ENCODE assay signal across 29 cellular contexts in the genomic region with DNA sequence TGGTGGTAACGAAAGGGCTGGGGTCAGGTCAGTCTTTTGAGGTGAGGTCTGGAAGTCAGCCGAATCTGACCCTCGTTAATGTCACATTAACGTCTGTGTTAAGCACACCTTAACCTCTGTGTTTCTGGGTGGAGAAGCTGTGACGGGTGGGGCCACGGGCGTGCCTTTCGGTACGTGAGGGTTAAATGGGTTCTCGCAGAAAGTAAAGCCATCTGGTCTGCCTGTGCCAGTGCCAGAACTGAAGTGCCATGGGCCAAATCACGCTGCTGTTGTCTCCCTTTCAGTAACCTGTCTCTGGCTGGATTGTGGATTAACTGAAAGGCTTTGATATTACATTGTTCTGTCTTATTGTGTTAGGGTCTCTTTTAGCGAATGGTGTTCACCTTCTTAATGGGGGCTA. TPM values are rescaled to one million over a fixed set of nuclear protein-coding genes. Genes with fewer than 3 reads are reported as not detected.
A peak's percentile ranks its signal among the peaks of the same experiment; 100 is the strongest.
DNase-seq lines count a peak whose midpoint lies in the region; ATAC-seq and TF ChIP-seq lines count a peak whose summit lies in the region.
"Had no signal": no experiment of that assay in that cellular context is flagged by ENCODE, and none has a peak within 500 bp of the region (broad histone marks: within the 10 kb centered on the region; RNA-seq: fewer than 3 reads in every experiment).

No MANE protein-coding gene starts in this region.

- H3K27me3 Mint-ChIP-seq in stimulated activated naive B cell treated with anti-CD40 and anti-IgM and Interleukin-4, amounts not matched to agents 10 μg/mL and 1 μg/mL and 100 μg/mL, for 72 hours = no peaks in the 10 kb centered on the region
- H3K27me3 Mint-ChIP-seq: activated CD4-positive, alpha-beta memory T cell treated with anti-CD3 and anti-CD28 coated beads for 36 hours; activated naive CD4-positive, alpha-beta T cell treated with anti-CD3 and anti-CD28 coated beads, Interleukin-2, amount 50 U/mL, for 24 hours; CD4-positive, CD25-positive, alpha-beta regulatory T cell; IgD-negative memory B cell; stimulated activated memory B cell treated with anti-CD40 and anti-IgM and Interleukin-4, amounts not matched to agents 10 μg/mL and 1 μg/mL and 100 μg/mL, for 72 hours had no signal

- no peak overlapping the region for H3K27ac Mint-ChIP-seq in stimulated activated naive B cell treated with anti-CD40 and anti-IgM and Interleukin-4, amounts not matched to agents 10 μg/mL and 1 μg/mL and 100 μg/mL, for 72 hours
- H3K27ac Mint-ChIP-seq: activated CD4-positive, alpha-beta memory T cell treated with anti-CD3 and anti-CD28 coated beads for 36 hours; activated naive CD4-positive, alpha-beta T cell treated with anti-CD3 and anti-CD28 coated beads, Interleukin-2, amount 50 U/mL, for 24 hours; activated T-helper 2 cell treated with anti-CD3 and anti-CD28 coated beads, Interferon-gamma antibody, Interleukin-2, Interleukin-4, amounts not matched to agents 10 μg/mL and 5 μg/mL and 100 μg/mL, durations not matched to agents 14 hours and 24 hours and 36 hours; IgD-negative memory B cell; nephron; stimulated activated memory B cell treated with anti-CD40 and anti-IgM and Interleukin-4, amounts not matched to agents 10 μg/mL and 1 μg/mL and 100 μg/mL, for 72 hours had no signal

- no peak overlapping the region for H3K4me3 Mint-ChIP-seq in stimulated activated naive B cell treated with anti-CD40 and anti-IgM and Interleukin-4, amounts not matched to agents 10 μg/mL and 1 μg/mL and 100 μg/mL, for 72 hours
- H3K4me3 Mint-ChIP-seq: activated CD4-positive, alpha-beta memory T cell treated with anti-CD3 and anti-CD28 coated beads for 36 hours; activated naive CD4-positive, alpha-beta T cell treated with anti-CD3 and anti-CD28 coated beads, Interleukin-2, amount 50 U/mL, for 24 hours; CD4-positive, CD25-positive, alpha-beta regulatory T cell; IgD-negative memory B cell; nephron; stimulated activated memory B cell treated with anti-CD40 and anti-IgM and Interleukin-4, amounts not matched to agents 10 μg/mL and 1 μg/mL and 100 μg/mL, for 72 hours had no signal

- no peaks in the 10 kb centered on the region for H3K9me3 ChIP-seq in gastrocnemius medialis
- H3K9me3 ChIP-seq: breast epithelium, ovary, suprapubic skin had no signal

- intact Hi-C loops in gastrocnemius medialis (cut with DNase I; ENCODE audit: low total_unique reads) = no loop called here

- H3K36me3 Mint-ChIP-seq in stimulated activated naive B cell treated with anti-CD40 and anti-IgM and Interleukin-4, amounts not matched to agents 10 μg/mL and 1 μg/mL and 100 μg/mL, for 72 hours = peaks cover 48 to 64% of the 10 kb centered on the region in 2 donors

- H3K4me1 Mint-ChIP-seq in stimulated activated naive B cell treated with anti-CD40 and anti-IgM and Interleukin-4, amounts not matched to agents 10 μg/mL and 1 μg/mL and 100 μg/mL, for 72 hours = peaks cover 21 to 28% of the 10 kb centered on the region in 2 donors
- H3K4me1 Mint-ChIP-seq: nephron had no signal

- no peaks in the 10 kb centered on the region for H3K27me3 ChIP-seq in gastrocnemius medialis
- H3K27me3 ChIP-seq: breast epithelium, ovary, suprapubic skin had no signal

- H3K36me3 ChIP-seq in gastrocnemius medialis = peaks cover 0 to 49% of the 10 kb centered on the region in 2 donors
- H3K36me3 ChIP-seq: breast epithelium, ovary had no signal

- TF ChIP-seq CTCF in gastrocnemius medialis (IDR thresholded peaks at IDR 0.05 in 4 of 5, conservative IDR thresholded peaks at IDR 0.05 in 1 of 5) = no peak

- H3K4me1 ChIP-seq in gastrocnemius medialis = peaks cover 14 to 23% of the 10 kb centered on the region in 2 donors
- H3K4me1 ChIP-seq: breast epithelium, suprapubic skin had no signal

- no peak for ATAC-seq in gastrocnemius medialis
- ATAC-seq in HG03342 (IDR thresholded peaks at IDR 0.05; ENCODE audit: unreplicated experiment) = no peak
- ATAC-seq in stimulated activated naive B cell treated with anti-CD40 and anti-IgM and Interleukin-4, amounts not matched to agents 10 μg/mL and 1 μg/mL and 100 μg/mL, for 72 hours (replicated peaks) = no peak
- no peak for ATAC-seq in GM18873 (IDR thresholded peaks at IDR 0.05; ENCODE audit: low FRiP score, unreplicated experiment)
- ATAC-seq: stimulated activated memory B cell treated with anti-CD40 and anti-IgM and Interleukin-4, amounts not matched to agents 10 μg/mL and 1 μg/mL and 100 μg/mL, for 72 hours had no signal

- TF ChIP-seq POLR2A in gastrocnemius medialis (IDR thresholded peaks at IDR 0.05) = no peak

- H3K27ac ChIP-seq in gastrocnemius medialis = peak overlapping the region in 3 of 4 donors; percentile 13 to 57 (median 18)
- H3K27ac ChIP-seq: breast epithelium, coronary artery, ovary, suprapubic skin had no signal

- no peak overlapping the region for H3K4me3 ChIP-seq in gastrocnemius medialis
- H3K4me3 ChIP-seq: breast epithelium, coronary artery, lung, ovary, suprapubic skin had no signal

- DNase-seq in NCI-H2227 (lab: John Stamatoyannopoulos, UW; ENCODE audit: unreplicated experiment) = peak; percentile 22
- DNase-seq in NCI-H2227 treated with DMSO at 0.1 percent for 48 hours (lab: John Stamatoyannopoulos, UW) = no peak
- peak; percentile 78 for DNase-seq in NCI-H1694 (lab: John Stamatoyannopoulos, UW)
- peak; percentile 86 for DNase-seq in cerebellar cortex (ENCODE audit: low spot score)
- DNase-seq in gastrocnemius medialis = no peak
- DNase-seq in stimulated activated naive B cell treated with anti-CD40 and anti-IgM and Interleukin-4, amounts not matched to agents 10 μg/mL and 1 μg/mL and 100 μg/mL, for 72 hours = no peak
- DNase-seq: activated CD4-positive, alpha-beta memory T cell treated with anti-CD3 and anti-CD28 coated beads for 36 hours; activated CD4-positive, CD25-positive, alpha-beta regulatory T cell; amygdala; CD4-positive, CD25-positive, alpha-beta regulatory T cell; effector memory CD4-positive, alpha-beta T cell; NCI-H1048; NCI-H2107; NCI-H526; ovary; stimulated activated CD4-positive, alpha-beta T cell treated with anti-CD3 and anti-CD28 coated beads, Interleukin-12 subunit alpha, Interleukin-12 subunit beta, amount 100 ng/mL, for 4 hours; stimulated activated CD4-positive, alpha-beta T cell treated with anti-CD3 and anti-CD28 coated beads, Interleukin-4, amount 100 ng/mL, for 24 hours; T-helper 1 cell had no signal

- in situ Hi-C loops in gastrocnemius medialis (cut with MboI; ENCODE audit: low sequenced_read_pairs in 4 of 4) = no loop called here

- H3K9me3 Mint-ChIP-seq in stimulated activated naive B cell treated with anti-CD40 and anti-IgM and Interleukin-4, amounts not matched to agents 10 μg/mL and 1 μg/mL and 100 μg/mL, for 72 hours = no peaks in the 10 kb centered on the region
- H3K9me3 Mint-ChIP-seq: activated CD4-positive, alpha-beta memory T cell treated with anti-CD3 and anti-CD28 coated beads for 36 hours; activated naive CD4-positive, alpha-beta T cell treated with anti-CD3 and anti-CD28 coated beads, Interleukin-2, amount 50 U/mL, for 24 hours; activated T-helper 2 cell treated with anti-CD3 and anti-CD28 coated beads, Interferon-gamma antibody, Interleukin-2, Interleukin-4, amounts not matched to agents 10 μg/mL and 5 μg/mL and 100 μg/mL, durations not matched to agents 14 hours and 24 hours and 36 hours; CD4-positive, CD25-positive, alpha-beta regulatory T cell; IgD-negative memory B cell; nephron; stimulated activated memory B cell treated with anti-CD40 and anti-IgM and Interleukin-4, amounts not matched to agents 10 μg/mL and 1 μg/mL and 100 μg/mL, for 72 hours had no signal

RNA-seq across cellular contexts. Expression of gene URB2, which starts 14.4 kb away (rescaled TPM):
- 10 to 100 TPM in 3 of 4 donors, 1 to 10 TPM in 1; 9.9 to 20.6 (median 13.4) TPM for total RNA-seq in gastrocnemius medialis

RNA-seq across cellular contexts. Expression of gene TAF5L, which starts 14.5 kb away (rescaled TPM):
- 10 to 100 TPM; 14.5 to 37.4 (median 24.3) TPM for total RNA-seq in gastrocnemius medialis

Comparison
In these comparisons a context has a peak if more than half of its experiments do, and no peak if none do; other contexts are left out.
1. DNase-seq: peak in NCI-H2227 (single experiment), NCI-H1694 (single experiment) and cerebellar cortex (single experiment); none in NCI-H2227 treated with DMSO at 0.1 percent for 48 hours (single experiment), gastrocnemius medialis (0 of 2) and stimulated activated naive B cell treated with anti-CD40 and anti-IgM and Interleukin-4, amounts not matched to agents 10 μg/mL and 1 μg/mL and 100 μg/mL, for 72 hours (single experiment).